In the genomic region with DNA sequence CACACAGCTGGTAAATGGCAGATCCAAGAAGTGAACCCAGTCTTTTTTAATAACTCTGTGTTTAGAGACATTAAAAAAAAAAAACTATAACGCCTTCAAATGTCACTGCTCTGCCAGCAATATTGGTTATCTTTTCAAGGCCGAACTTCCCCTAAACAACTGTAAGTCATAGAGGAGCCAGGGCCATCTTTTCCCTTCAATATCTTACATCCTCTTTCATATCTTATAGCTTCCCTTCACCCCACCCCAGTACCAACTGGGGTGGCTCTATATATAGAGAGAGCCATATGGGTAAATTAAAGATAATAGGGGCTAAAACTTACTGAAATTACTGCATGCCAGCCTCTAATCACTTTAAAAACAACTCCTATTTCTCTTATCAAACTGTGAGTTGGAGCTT, we compare ENCODE assay signal across 20 cellular contexts.
"Had no signal": no experiment of that assay in that cellular context is flagged by ENCODE, and none has a peak within 500 bp of the region (broad histone marks: within the 10 kb centered on the region; RNA-seq: fewer than 3 reads in every experiment).

No MANE protein-coding gene starts in this region.

- H3K79me2 ChIP-seq: parathyroid adenoma had no signal

- H3K27ac ChIP-seq: heart left ventricle, parathyroid adenoma, psoas muscle, spleen, stomach had no signal

- ATAC-seq: esophagus mucosa; heart left ventricle; naive thymus-derived CD4-positive, alpha-beta T cell; psoas muscle; sciatic nerve had no signal

- H3K9me3 ChIP-seq: heart left ventricle, psoas muscle, spleen, stomach had no signal

- H3K4me3 ChIP-seq: heart left ventricle, psoas muscle, spleen, stomach had no signal

- H3K9ac ChIP-seq: parathyroid adenoma had no signal

- H2AFZ ChIP-seq: parathyroid adenoma had no signal

- DNase-seq: effector memory CD4-positive, alpha-beta T cell; heart left ventricle; hypothalamus; kidney glomerular epithelial cell; mammary epithelial cell; naive thymus-derived CD4-positive, alpha-beta T cell; nephron progenitor cell; psoas muscle; retina; spleen; stimulated activated CD4-positive, alpha-beta T cell treated with anti-CD3 and anti-CD28 coated beads, Interleukin-15, amount 100 ng/mL, for 24 hours; stimulated activated CD4-positive, alpha-beta T cell treated with anti-CD3 and anti-CD28 coated beads, Interleukin-1b, Interleukin-23, amount 100 ng/mL, for 48 hours; stimulated activated CD4-positive, alpha-beta T cell treated with anti-CD3 and anti-CD28 coated beads, Interleukin-4, amount 100 ng/mL, for 4 hours; stimulated activated naive CD4-positive, alpha-beta T cell; stomach; substantia nigra; trophoblast cell had no signal

- H3K36me3 ChIP-seq: heart left ventricle, stomach had no signal

- H3K4me1 ChIP-seq: heart left ventricle, parathyroid adenoma, psoas muscle, spleen, stomach had no signal

- H3K27me3 ChIP-seq: stomach had no signal
